8 cellular contexts compared by ENCODE assay signal in the genomic region with DNA sequence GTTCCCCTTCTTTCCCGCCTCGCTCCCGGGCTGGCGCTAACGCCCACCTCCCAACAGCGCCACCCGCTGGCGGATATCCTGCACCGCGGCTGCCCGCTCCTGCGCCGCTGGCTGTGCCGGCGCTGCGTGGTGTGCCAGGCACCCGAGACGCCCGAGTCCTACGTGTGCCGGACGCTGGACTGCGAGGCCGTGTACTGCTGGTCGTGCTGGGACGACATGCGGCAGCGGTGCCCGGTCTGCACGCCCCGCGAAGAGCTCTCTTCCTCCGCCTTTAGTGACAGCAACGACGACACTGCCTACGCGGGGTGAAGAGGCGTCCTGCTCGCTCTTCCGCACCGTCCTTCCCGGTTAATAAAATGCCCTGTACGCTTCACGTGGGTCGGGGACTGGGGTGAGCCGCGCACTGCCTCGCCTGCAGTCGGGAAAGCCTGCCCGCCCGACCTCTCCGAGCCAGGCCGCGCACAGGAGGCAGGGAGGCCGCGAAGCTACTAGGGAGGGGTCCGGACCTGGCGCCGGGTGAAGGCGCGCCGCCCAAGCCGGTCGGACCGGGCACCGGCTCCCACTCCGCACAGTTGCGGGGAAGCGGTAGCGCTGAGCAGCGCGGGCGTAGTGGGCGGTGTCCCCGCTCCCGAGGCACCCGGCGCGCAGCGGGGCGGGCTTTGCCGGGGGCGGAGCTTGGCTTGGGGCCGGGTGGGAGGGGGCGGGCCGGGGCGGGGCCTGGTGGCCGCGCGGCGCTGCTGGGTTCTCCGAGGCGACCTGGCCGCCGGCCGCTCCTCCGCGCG. TPM values are rescaled to one million over a fixed set of nuclear protein-coding genes. Genes with fewer than 3 reads are reported as not detected.
A peak's percentile ranks its signal among the peaks of the same experiment; 100 is the strongest.
DNase-seq lines count a peak whose midpoint lies in the region; ATAC-seq and TF ChIP-seq lines count a peak whose summit lies in the region.

A gene with protein sequence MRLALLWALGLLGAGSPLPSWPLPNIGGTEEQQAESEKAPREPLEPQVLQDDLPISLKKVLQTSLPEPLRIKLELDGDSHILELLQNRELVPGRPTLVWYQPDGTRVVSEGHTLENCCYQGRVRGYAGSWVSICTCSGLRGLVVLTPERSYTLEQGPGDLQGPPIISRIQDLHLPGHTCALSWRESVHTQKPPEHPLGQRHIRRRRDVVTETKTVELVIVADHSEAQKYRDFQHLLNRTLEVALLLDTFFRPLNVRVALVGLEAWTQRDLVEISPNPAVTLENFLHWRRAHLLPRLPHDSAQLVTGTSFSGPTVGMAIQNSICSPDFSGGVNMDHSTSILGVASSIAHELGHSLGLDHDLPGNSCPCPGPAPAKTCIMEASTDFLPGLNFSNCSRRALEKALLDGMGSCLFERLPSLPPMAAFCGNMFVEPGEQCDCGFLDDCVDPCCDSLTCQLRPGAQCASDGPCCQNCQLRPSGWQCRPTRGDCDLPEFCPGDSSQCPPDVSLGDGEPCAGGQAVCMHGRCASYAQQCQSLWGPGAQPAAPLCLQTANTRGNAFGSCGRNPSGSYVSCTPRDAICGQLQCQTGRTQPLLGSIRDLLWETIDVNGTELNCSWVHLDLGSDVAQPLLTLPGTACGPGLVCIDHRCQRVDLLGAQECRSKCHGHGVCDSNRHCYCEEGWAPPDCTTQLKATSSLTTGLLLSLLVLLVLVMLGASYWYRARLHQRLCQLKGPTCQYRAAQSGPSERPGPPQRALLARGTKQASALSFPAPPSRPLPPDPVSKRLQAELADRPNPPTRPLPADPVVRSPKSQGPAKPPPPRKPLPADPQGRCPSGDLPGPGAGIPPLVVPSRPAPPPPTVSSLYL (plus strand): TSS at position 757 of the 782 bp plus-strand sequence. CDS start 71 bp downstream, outside the sequence.

- no peaks in the 10 kb centered on the region for H3K9me3 Mint-ChIP-seq in endothelial cell (ENCODE audit: unreplicated experiment)

- H3K4me1 Mint-ChIP-seq in endothelial cell (ENCODE audit: unreplicated experiment) = peaks cover 50% of the 10 kb centered on the region

- peaks cover 16% of the 10 kb centered on the region for H3K36me3 Mint-ChIP-seq in endothelial cell (ENCODE audit: low read depth, unreplicated experiment)

- peaks cover 17% of the 10 kb centered on the region for H3K27me3 Mint-ChIP-seq in endothelial cell (ENCODE audit: unreplicated experiment)

- TF ChIP-seq CTCF in endothelial cell (IDR thresholded peaks at IDR 0.05; ENCODE audit: unreplicated experiment) = peak; percentile 94

- H3K4me3 Mint-ChIP-seq in endothelial cell (ENCODE audit: unreplicated experiment) = peak within 1 kb of the TSS; percentile 97

- DNase-seq in AML-193 (lab: John Stamatoyannopoulos, UW) (peak; percentile 72 to 77), NOMO-1 treated with dmso at 0.1 percent for 144 hours (lab: John Stamatoyannopoulos, UW; ENCODE audit: unreplicated experiment) (peak; percentile 72), endothelial cell (ENCODE audit: low spot score) (peak; percentile 95), midbrain (lab: John Stamatoyannopoulos, UW) (peak; percentile 82)
- DNase-seq in activated CD8-positive, alpha-beta memory T cell treated with anti-CD3 and anti-CD28 coated beads, Interleukin-2, amount 50 U/mL, for 4 hours = peak; percentile 79
- DNase-seq in stimulated activated CD8-positive, alpha-beta memory T cell treated with anti-CD3 and anti-CD28 coated beads, Interleukin-2, amount 100 ng/mL, for 1 hour (ENCODE audit: low read depth in 2 of 2) = peak; percentile 56 to 66

- peak within 1 kb of the TSS; percentile 96 for H3K27ac Mint-ChIP-seq in endothelial cell (ENCODE audit: unreplicated experiment)

- ATAC-seq in GM19043 (IDR thresholded peaks at IDR 0.05; ENCODE audit: low read depth, unreplicated experiment) (peak; percentile 56), HG03469 (IDR thresholded peaks at IDR 0.05; ENCODE audit: unreplicated experiment) (peak; percentile 45)

RNA-seq across cellular contexts. Expression of the gene that starts here (rescaled TPM):
- total RNA-seq in endothelial cell (ENCODE audit: unreplicated experiment) = 382 TPM

Comparison
In these comparisons a context has a peak if more than half of its experiments do, and no peak if none do; other contexts are left out.
1. Peak in every context shown above with its lines: DNase-seq and ATAC-seq.